Comparison of ENCODE assay signal across 8 cellular contexts in the genomic region with DNA sequence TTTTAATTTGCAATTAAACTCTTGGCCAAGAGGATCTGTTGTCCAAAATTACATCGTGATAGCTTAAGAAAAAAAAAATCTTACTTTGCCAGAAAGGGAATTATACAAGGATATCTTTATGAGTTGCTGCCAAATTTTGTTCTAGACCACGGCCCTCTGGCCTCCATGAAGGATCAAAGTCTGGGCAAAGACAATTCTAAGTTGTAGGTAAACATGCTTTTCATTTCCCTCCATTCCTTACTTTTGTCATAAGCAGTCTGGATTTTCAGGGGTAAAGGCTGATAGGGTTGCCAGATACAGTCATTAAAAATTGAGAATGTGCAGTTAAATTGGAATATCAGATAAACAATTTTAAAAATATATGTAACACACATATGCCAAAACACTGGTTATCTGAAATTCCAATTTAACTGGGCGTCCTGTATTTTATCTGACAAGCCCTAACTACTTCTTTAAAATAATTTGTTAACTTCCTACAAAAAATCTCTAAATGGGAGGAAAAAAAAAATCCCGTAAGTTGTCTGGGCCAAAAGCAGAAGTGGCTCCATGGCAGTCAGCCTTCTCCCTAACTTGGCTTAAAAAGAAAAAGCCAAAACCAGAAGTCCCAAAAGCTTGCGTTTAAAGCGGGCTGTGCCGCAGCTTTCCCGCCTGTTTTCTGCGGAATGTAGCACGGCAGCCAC.
DNase-seq lines count a peak whose midpoint lies in the region; ATAC-seq and TF ChIP-seq lines count a peak whose summit lies in the region.

No MANE protein-coding gene starts in this region.

- H3K27me3 ChIP-seq in cardiac muscle cell (no peaks in the 10 kb centered on the region), adrenal gland (no peaks in the 10 kb centered on the region), lower lobe of right lung (ENCODE audit: low read depth) (no peaks in the 10 kb centered on the region), uterus (peaks cover 0 to 4% of the 10 kb centered on the region in 2 donors)

- WGBS in adrenal gland, 4 donors, result 3 to 5% (median 4%) methylated on average over 10 of the region's 10 CpGs

- in situ Hi-C loops in GM13977 (cut with MboI; ENCODE audit: low pct_unique_long_range_greater_than_20kb, low sequenced_read_pairs, unreplicated experiment), result no loop called here

- H3K4me3 ChIP-seq in cardiac muscle cell (peak overlapping the region; percentile 57), adrenal gland (peak overlapping the region in 2 of 4 donors; percentile 73 to 80), lower lobe of right lung (peak overlapping the region; percentile 81), uterus (peak overlapping the region; percentile 72 to 96)

- DNase-seq in cardiac muscle cell (ENCODE audit: low read depth in 1 of 2, low spot score in 1 of 2), result no peak
- no peak for DNase-seq in left cardiac atrium
- DNase-seq in adrenal gland, result no peak
- DNase-seq in lower lobe of right lung, result no peak
- no peak for DNase-seq in uterus
- DNase-seq in hypothalamus (lab: John Stamatoyannopoulos, UW), result no peak
- DNase-seq in foreskin melanocyte, result no peak
- no peak for DNase-seq in GM13977 (ENCODE audit: low spot score)

- TF ChIP-seq CTCF in cardiac muscle cell (IDR thresholded peaks at IDR 0.05; ENCODE audit: low read depth, low read length), result no peak
- TF ChIP-seq CTCF in adrenal gland (IDR thresholded peaks at IDR 0.05), result no peak
- no peak for TF ChIP-seq CTCF in lower lobe of right lung (IDR thresholded peaks at IDR 0.05)
- TF ChIP-seq CTCF in uterus (IDR thresholded peaks at IDR 0.05), result no peak
- no peak for TF ChIP-seq CTCF in GM13977 (IDR thresholded peaks at IDR 0.05; ENCODE audit: extremely low read depth, insufficient read depth, missing control alignments)

- peak overlapping the region; percentile 99 for H3K27ac ChIP-seq in cardiac muscle cell
- H3K27ac ChIP-seq in adrenal gland, result peak overlapping the region; percentile 91 to 100 (median 97)
- peak overlapping the region; percentile 99 for H3K27ac ChIP-seq in lower lobe of right lung
- peak overlapping the region; percentile 99 to 100 for H3K27ac ChIP-seq in uterus

- H3K9me3 ChIP-seq in cardiac muscle cell (ENCODE audit: low read depth) (no peaks in the 10 kb centered on the region), adrenal gland (replicated peaks in 1 of 3) (no peaks in the 10 kb centered on the region), lower lobe of right lung (no peaks in the 10 kb centered on the region), uterus (no peaks in the 10 kb centered on the region)

- TF ChIP-seq POLR2A in adrenal gland (IDR thresholded peaks at IDR 0.05) (no peak), uterus (IDR thresholded peaks at IDR 0.05) (no peak)

- H3K36me3 ChIP-seq in cardiac muscle cell, result no peaks in the 10 kb centered on the region
- H3K36me3 ChIP-seq in adrenal gland (replicated peaks in 1 of 2), result no peaks in the 10 kb centered on the region
- no peaks in the 10 kb centered on the region for H3K36me3 ChIP-seq in lower lobe of right lung
- H3K36me3 ChIP-seq in uterus, result no peaks in the 10 kb centered on the region

- intact Hi-C loops in left cardiac atrium (cut with DNase I), result loop anchor here in 1 of 2 donors (2.0 kb wide), 1 partner anchor 193 kb away; no protein-coding TSS in a partner anchor
- intact Hi-C loops in adrenal gland (cut with DNase I), result no loop called here
- intact Hi-C loops in lower lobe of right lung (cut with DNase I), result no loop called here
- intact Hi-C loops in uterus (cut with DNase I; ENCODE audit: low total_unique reads), result no loop called here

- H3K4me1 ChIP-seq in cardiac muscle cell (ENCODE audit: low read depth) (peaks cover 18% of the 10 kb centered on the region), adrenal gland (replicated peaks in 1 of 2) (peaks cover 6 to 26% of the 10 kb centered on the region in 2 donors), lower lobe of right lung (peaks cover 35% of the 10 kb centered on the region), uterus (no peaks in the 10 kb centered on the region)

- no peak for ATAC-seq in left cardiac atrium
- ATAC-seq in lower lobe of right lung, result no peak
